Comparison of ENCODE assay signal across 8 cellular contexts in genomic region chr1:109640285-109640865, GRCh38. TPM values are rescaled to one million over a fixed set of nuclear protein-coding genes. Genes with fewer than 3 reads are reported as not detected.
DNase-seq lines count a peak whose midpoint lies in the region; ATAC-seq and TF ChIP-seq lines count a peak whose summit lies in the region.

No MANE protein-coding gene starts in this region.

- no peak for TF ChIP-seq EP300 in upper lobe of left lung (IDR thresholded peaks at IDR 0.05)

- peaks cover 2% of the 10 kb centered on the region for H3K4me1 Mint-ChIP-seq in activated T-helper 17 cell treated with anti-CD3 and anti-CD28 coated beads, Interleukin-2, amount 50 U/mL, for 72 hours

- no peak overlapping the region for H3K27ac Mint-ChIP-seq in activated T-helper 17 cell treated with anti-CD3 and anti-CD28 coated beads, Interleukin-2, amount 50 U/mL, for 72 hours

- H2BK5ac ChIP-seq in trophoblast cell (ENCODE audit: low read depth, low read length, poor library complexity): no peak overlapping the region

- no peak overlapping the region for H3K4me2 ChIP-seq in trophoblast cell (ENCODE audit: low read length)

- peak; percentile 97 for TF ChIP-seq CTCF in AG09309 (IDR thresholded peaks at IDR 0.05; ENCODE audit: control insufficient read depth, insufficient read depth, low read depth, low read length, missing control alignments)
- peak; percentile 86 for TF ChIP-seq CTCF in RWPE2 (IDR thresholded peaks at IDR 0.05; ENCODE audit: poor library complexity, severe bottlenecking)
- peak; percentile 90 to 97 (median 94) for TF ChIP-seq CTCF in upper lobe of left lung (IDR thresholded peaks at IDR 0.05)

- no peak overlapping the region for H2BK12ac ChIP-seq in trophoblast cell (ENCODE audit: low read length)

- H3K9ac ChIP-seq in trophoblast cell (ENCODE audit: low read length): no peak overlapping the region

- no peak for DNase-seq in AG09309 (ENCODE audit: low read depth)
- DNase-seq in KBM-7: peak; percentile 78
- no peak for DNase-seq in RWPE2 (ENCODE audit: low spot score)
- peak; percentile 65 for DNase-seq in germinal center (ENCODE audit: low spot score)
- peak; percentile 60 to 89 for DNase-seq in trophoblast cell
- peak; percentile 52 to 87 for DNase-seq in upper lobe of left lung

- H2AK5ac ChIP-seq in trophoblast cell (ENCODE audit: low read length): no peak overlapping the region

- H3K4me1 ChIP-seq in RWPE2 (ENCODE audit: insufficient read depth, poor library complexity, severe bottlenecking) (no peaks in the 10 kb centered on the region), trophoblast cell (ENCODE audit: control insufficient read depth in 1 of 2, insufficient read depth in 2 of 2, low read length in 2 of 2) (peaks cover 6 to 17% of the 10 kb centered on the region in 2 experiments), upper lobe of left lung (peaks cover 0 to 16% (median 13%) of the 10 kb centered on the region in 4 donors)

- H3K36me3 ChIP-seq in RWPE2 (ENCODE audit: low read depth): no peaks in the 10 kb centered on the region
- H3K36me3 ChIP-seq in trophoblast cell (ENCODE audit: control insufficient read depth in 1 of 2, insufficient read depth in 2 of 2, low read length in 2 of 2): no peaks in the 10 kb centered on the region
- no peaks in the 10 kb centered on the region for H3K36me3 ChIP-seq in upper lobe of left lung

- peak; percentile 58 for ATAC-seq in GM18909 (IDR thresholded peaks at IDR 0.05; ENCODE audit: poor library complexity, unreplicated experiment)
- ATAC-seq in RWPE2 (ENCODE audit: low read depth): peak; percentile 52
- ATAC-seq in activated T-helper 17 cell treated with anti-CD3 and anti-CD28 coated beads, Interleukin-2, amount 50 U/mL, for 72 hours (replicated peaks): peak; percentile 80
- peak; percentile 87 to 88 for ATAC-seq in upper lobe of left lung (ENCODE audit: low FRiP score in 2 of 2)

- no peak overlapping the region for H4K91ac ChIP-seq in trophoblast cell (ENCODE audit: low read depth, low read length)

- H4K12ac ChIP-seq in trophoblast cell (ENCODE audit: low read depth, low read length): no peak overlapping the region

- H3K79me1 ChIP-seq in trophoblast cell (ENCODE audit: low read length): peaks cover 3% of the 10 kb centered on the region

- H3K4me3 Mint-ChIP-seq in activated T-helper 17 cell treated with anti-CD3 and anti-CD28 coated beads, Interleukin-2, amount 50 U/mL, for 72 hours: no peak overlapping the region

- WGBS in trophoblast cell (ENCODE audit: extremely low coverage, insufficient coverage, insufficient read length): no CpG with 5 or more reads among the region's 5 CpGs
- WGBS in upper lobe of left lung, 2 donors: 36 to 38% methylated on average over 3 to 5 of the region's 5 CpGs

- H3K9me3 Mint-ChIP-seq in activated T-helper 17 cell treated with anti-CD3 and anti-CD28 coated beads, Interleukin-2, amount 50 U/mL, for 72 hours: no peaks in the 10 kb centered on the region

- H3K4ac ChIP-seq in trophoblast cell (ENCODE audit: low read depth, low read length): no peak overlapping the region

- H3K79me2 ChIP-seq in trophoblast cell (ENCODE audit: control insufficient read depth, insufficient read depth, low read length, poor library complexity): no peaks in the 10 kb centered on the region

- no peak overlapping the region for H3K14ac ChIP-seq in trophoblast cell (ENCODE audit: low read length)

- no peaks in the 10 kb centered on the region for H3K27me3 Mint-ChIP-seq in activated T-helper 17 cell treated with anti-CD3 and anti-CD28 coated beads, Interleukin-2, amount 50 U/mL, for 72 hours

- no peak overlapping the region for H3K4me3 ChIP-seq in AG09309 (ENCODE audit: control insufficient read depth, low read depth, low read length)
- no peak overlapping the region for H3K4me3 ChIP-seq in RWPE2 (ENCODE audit: severe bottlenecking)
- H3K4me3 ChIP-seq in trophoblast cell (ENCODE audit: low read depth, low read length): no peak overlapping the region
- H3K4me3 ChIP-seq in upper lobe of left lung: no peak overlapping the region

- no peaks in the 10 kb centered on the region for H3K36me3 Mint-ChIP-seq in activated T-helper 17 cell treated with anti-CD3 and anti-CD28 coated beads, Interleukin-2, amount 50 U/mL, for 72 hours (ENCODE audit: low read depth)

- no peak for TF ChIP-seq POLR2A in upper lobe of left lung (IDR thresholded peaks at IDR 0.05)

- in situ Hi-C loops in KBM-7 (cut with MboI; ENCODE audit: low pct_unique_long_range_greater_than_20kb, low sequenced_read_pairs): loop anchor here (25.0 kb wide), 1 partner anchor 347 kb away; the partner anchor contains the start of gene AHCYL1

- no peak overlapping the region for H2BK120ac ChIP-seq in trophoblast cell (ENCODE audit: insufficient read depth, low read length, poor library complexity)

- H3K23ac ChIP-seq in trophoblast cell (ENCODE audit: low read length): no peak overlapping the region

- no peak overlapping the region for H3K18ac ChIP-seq in trophoblast cell (ENCODE audit: low read length)

- H3K27me3 ChIP-seq in RWPE2 (ENCODE audit: insufficient read depth, poor library complexity, severe bottlenecking): no peaks in the 10 kb centered on the region
- H3K27me3 ChIP-seq in trophoblast cell (ENCODE audit: insufficient read depth, low read length): no peaks in the 10 kb centered on the region
- H3K27me3 ChIP-seq in upper lobe of left lung: no peaks in the 10 kb centered on the region

- no peak overlapping the region for H2AFZ ChIP-seq in trophoblast cell (ENCODE audit: insufficient read depth, low read length, poor library complexity)

- no peak overlapping the region for H3K27ac ChIP-seq in RWPE2 (ENCODE audit: poor library complexity, severe bottlenecking)
- H3K27ac ChIP-seq in trophoblast cell (ENCODE audit: low read depth, low read length): no peak overlapping the region
- no peak overlapping the region for H3K27ac ChIP-seq in upper lobe of left lung

- H3K9me3 ChIP-seq in RWPE2 (ENCODE audit: severe bottlenecking): no peaks in the 10 kb centered on the region
- H3K9me3 ChIP-seq in trophoblast cell (ENCODE audit: insufficient read depth, low read depth, low read length): no peaks in the 10 kb centered on the region
- no peaks in the 10 kb centered on the region for H3K9me3 ChIP-seq in upper lobe of left lung

- no peak overlapping the region for H4K8ac ChIP-seq in trophoblast cell (ENCODE audit: low read depth, low read length)

RNA-seq across cellular contexts. Expression of gene GSTM4, which starts 15.5 kb away (rescaled TPM):
- total RNA-seq in activated T-helper 17 cell treated with anti-CD3 and anti-CD28 coated beads, Interleukin-2, amount 50 U/mL, for 72 hours: 10 to 100 TPM; 16.2 to 20.1 TPM
- polyA plus RNA-seq in trophoblast cell (2013): 7.8 and 8.6 TPM in 2 replicates
- 10 to 100 TPM; 10.7 to 28.3 (median 15.9) TPM for total RNA-seq in upper lobe of left lung

RNA-seq across cellular contexts. Expression of gene AMPD2, which starts 20.7 kb away (rescaled TPM):
- total RNA-seq in activated T-helper 17 cell treated with anti-CD3 and anti-CD28 coated beads, Interleukin-2, amount 50 U/mL, for 72 hours: 100 to 1,000 TPM in 1 of 2 donors, 10 to 100 TPM in 1; 97.1 to 135 TPM
- polyA plus RNA-seq in trophoblast cell (2013): 31.5 and 36.1 TPM in 2 replicates
- total RNA-seq in upper lobe of left lung: 100 to 1,000 TPM in 1 of 6 donors, 10 to 100 TPM in 5; 39.5 to 183 (median 58.9) TPM

RNA-seq across cellular contexts. Expression of gene GNAT2, which starts 21.0 kb away (rescaled TPM):
- total RNA-seq in activated T-helper 17 cell treated with anti-CD3 and anti-CD28 coated beads, Interleukin-2, amount 50 U/mL, for 72 hours: under 1 TPM; 0.32 to 0.54 TPM
- polyA plus RNA-seq in trophoblast cell (2013): 0.04 TPM in 1 of 2 replicates, not detected in the other
- under 1 TPM in 2 of 6 donors, not detected in 4; 0.20 to 0.46 TPM for total RNA-seq in upper lobe of left lung

RNA-seq across cellular contexts. Expression of gene GSTM2, which starts 27.5 kb away (rescaled TPM):
- total RNA-seq in activated T-helper 17 cell treated with anti-CD3 and anti-CD28 coated beads, Interleukin-2, amount 50 U/mL, for 72 hours: 10 to 100 TPM; 18.5 to 27.5 TPM
- 7.6 and 7.7 TPM in 2 replicates for polyA plus RNA-seq in trophoblast cell (2013)
- 100 to 1,000 TPM in 1 of 6 donors, 10 to 100 TPM in 5; 19.0 to 263 (median 31.6) TPM for total RNA-seq in upper lobe of left lung

RNA-seq across cellular contexts. Expression of gene GSTM1, which starts 47.2 kb away (rescaled TPM):
- 10 to 100 TPM in 1 of 2 donors, not detected in 1; 86.5 TPM for total RNA-seq in activated T-helper 17 cell treated with anti-CD3 and anti-CD28 coated beads, Interleukin-2, amount 50 U/mL, for 72 hours
- 3.6 and 3.8 TPM in 2 replicates for polyA plus RNA-seq in trophoblast cell (2013)
- 10 to 100 TPM in 2 of 6 donors, not detected in 4; 11.8 to 33.0 TPM for total RNA-seq in upper lobe of left lung

Comparison
In these comparisons a context has a peak if more than half of its experiments do, and no peak if none do; other contexts are left out.
1. DNase-seq: peak in KBM-7 (single experiment), germinal center (single experiment), trophoblast cell (2 of 2) and upper lobe of left lung (2 of 2); none in AG09309 (single experiment) and RWPE2 (single experiment).
2. Peak in every context shown above with its lines, with median percentiles within 50 percentile points of each other: CTCF ChIP-seq and ATAC-seq.